ENCODE assay signal across 8 cellular contexts in genomic region chr1:34865981-34866761, GRCh38. TPM values are rescaled to one million over a fixed set of nuclear protein-coding genes. Genes with fewer than 3 reads are reported as not detected.
DNase-seq lines count a peak whose midpoint lies in the region; ATAC-seq and TF ChIP-seq lines count a peak whose summit lies in the region.

No MANE protein-coding gene starts in this region.

- H3K27ac ChIP-seq in CD4-positive, alpha-beta memory T cell (ENCODE audit: low read depth, low read length): peak overlapping the region; percentile 74
- H3K27ac ChIP-seq in angular gyrus (ENCODE audit: low read depth, low read length): peak overlapping the region; percentile 55
- peak overlapping the region; percentile 17 for H3K27ac ChIP-seq in right cardiac atrium (ENCODE audit: low read length)
- peak overlapping the region; percentile 57 for H3K27ac ChIP-seq in rectal smooth muscle tissue (ENCODE audit: low read depth, low read length)
- peak overlapping the region; percentile 77 to 84 for H3K27ac ChIP-seq in uterus

- H3K9me3 Mint-ChIP-seq in CD4-positive, alpha-beta memory T cell: peaks cover 0 to 3% (median 0%) of the 10 kb centered on the region in 8 donors

- peak overlapping the region; percentile 86 to 95 (median 92) for H3K27ac Mint-ChIP-seq in CD4-positive, alpha-beta memory T cell

- no peaks in the 10 kb centered on the region for H3K36me3 Mint-ChIP-seq in CD4-positive, alpha-beta memory T cell

- ATAC-seq in GM19455 (IDR thresholded peaks at IDR 0.05; ENCODE audit: unreplicated experiment) (peak; percentile 83), right cardiac atrium (peak; percentile 72 to 81)

- H3K36me3 ChIP-seq in CD4-positive, alpha-beta memory T cell (ENCODE audit: insufficient read depth, low read length): no peaks in the 10 kb centered on the region
- H3K36me3 ChIP-seq in rectal smooth muscle tissue (ENCODE audit: control insufficient read depth, insufficient read depth, low read length) (no peaks in the 10 kb centered on the region), uterus (no peaks in the 10 kb centered on the region)

- TF ChIP-seq CTCF in uterus (IDR thresholded peaks at IDR 0.05): peak; percentile 84 to 97 (median 90)

- CTCF ChIA-PET in CD4-positive, alpha-beta memory T cell (lab: Charles Lee; ENCODE audit: partially characterized antibody): interaction anchor here (0.9 to 5.9 kb wide), 12 partner anchors 8 to 164 kb away, joined by 3 to 57 read pairs (median 4); partner anchors contain the start of gene TMEM35B

- POLR2A ChIA-PET in CD4-positive, alpha-beta memory T cell (lab: Charles Lee; ENCODE audit: partially characterized antibody): interaction anchor here (0.9 to 3.4 kb wide), 8 partner anchors 11 to 904 kb away, joined by 3 to 25 read pairs (median 4); partner anchors contain the start of genes CLSPN, SFPQ, TMEM35B and ZMYM6

- no peaks in the 10 kb centered on the region for H3K9me3 ChIP-seq in CD4-positive, alpha-beta memory T cell (ENCODE audit: control insufficient read depth in 1 of 2, low read length in 2 of 2)
- H3K9me3 ChIP-seq in right cardiac atrium (ENCODE audit: control insufficient read depth, low read length): no peaks in the 10 kb centered on the region
- H3K9me3 ChIP-seq in uterus: no peaks in the 10 kb centered on the region

- H3K27me3 ChIP-seq in CD4-positive, alpha-beta memory T cell (ENCODE audit: insufficient read depth, low read length): no peaks in the 10 kb centered on the region
- no peaks in the 10 kb centered on the region for H3K27me3 ChIP-seq in right cardiac atrium (ENCODE audit: control insufficient read depth, insufficient read depth)
- H3K27me3 ChIP-seq in rectal smooth muscle tissue (ENCODE audit: control insufficient read depth, insufficient read depth, low read length): no peaks in the 10 kb centered on the region
- no peaks in the 10 kb centered on the region for H3K27me3 ChIP-seq in uterus

- H3K4me3 Mint-ChIP-seq in CD4-positive, alpha-beta memory T cell: peak overlapping the region; percentile 85 to 92 (median 88)

- intact Hi-C loops in CD4-positive, alpha-beta memory T cell (cut with micrococcal nuclease): loop anchor here (1.0 to 10.0 kb wide), 5 partner anchors 14 to 326 kb away; partner anchors contain the start of genes SFPQ, TMEM35B and ZMYM6
- intact Hi-C loops in right cardiac atrium (cut with DNase I): loop anchor here in 3 of 4 donors (5.0 kb wide), 1 partner anchor 79 kb away; no protein-coding TSS in a partner anchor
- intact Hi-C loops in uterus (cut with DNase I; ENCODE audit: low total_unique reads): no loop called here

- TF ChIP-seq POLR2A in uterus (IDR thresholded peaks at IDR 0.05): peak in 1 of 2 donors; percentile 27

- H3K4me1 Mint-ChIP-seq in CD4-positive, alpha-beta memory T cell: peaks cover 20 to 56% (median 34%) of the 10 kb centered on the region in 4 donors

- peak overlapping the region; percentile 60 for H3K9ac ChIP-seq in rectal smooth muscle tissue (ENCODE audit: low read length)

- peaks cover 1 to 3% of the 10 kb centered on the region in 2 donors for H3K27me3 Mint-ChIP-seq in CD4-positive, alpha-beta memory T cell

- DNase-seq in CD4-positive, alpha-beta memory T cell: peak; percentile 85 to 92 (median 91)
- DNase-seq in KG1 (lab: John Stamatoyannopoulos, UW) (peak; percentile 74), T-helper 2 cell (peak; percentile 82 to 91 (median 88)), right cardiac atrium (peak; percentile 87 to 96 (median 95)), uterus (peak; percentile 83 to 87)

- H3K4me1 ChIP-seq in CD4-positive, alpha-beta memory T cell (ENCODE audit: insufficient read depth, low read length): peaks cover 36% of the 10 kb centered on the region
- H3K4me1 ChIP-seq in right cardiac atrium (ENCODE audit: control insufficient read depth, insufficient read depth, low read length) (no peaks in the 10 kb centered on the region), rectal smooth muscle tissue (ENCODE audit: control insufficient read depth, insufficient read depth, low read length) (no peaks in the 10 kb centered on the region), uterus (no peaks in the 10 kb centered on the region)

- peak overlapping the region; percentile 61 to 69 for H3K4me3 ChIP-seq in CD4-positive, alpha-beta memory T cell (ENCODE audit: low read length in 2 of 2)
- H3K4me3 ChIP-seq in right cardiac atrium (ENCODE audit: low read length) (peak overlapping the region; percentile 56), rectal smooth muscle tissue (ENCODE audit: low read length) (peak overlapping the region; percentile 79), uterus (peak overlapping the region; percentile 67 to 77)

- WGBS in right cardiac atrium: 1% methylated on average over 81 of the region's 81 CpGs

RNA-seq across cellular contexts. Expression of gene SMIM12, which starts 6.6 kb away (rescaled TPM):
- total RNA-seq in CD4-positive, alpha-beta memory T cell: 10 to 100 TPM; 32.0 to 35.5 TPM
- polyA plus RNA-seq in CD4-positive, alpha-beta memory T cell: 100 to 1,000 TPM in 1 of 2 donors, 10 to 100 TPM in 1; 76.1 to 146 TPM
- total RNA-seq in right cardiac atrium: 10 to 100 TPM; 39.2 to 58.7 (median 40.8) TPM
- polyA plus RNA-seq in right cardiac atrium: 35.3 TPM
- total RNA-seq in uterus: 10 to 100 TPM; 11.8 to 31.2 (median 19.4) TPM

Comparison
In these comparisons a context has a peak if more than half of its experiments do, and no peak if none do; other contexts are left out.
1. Peak in every context shown above with its lines: DNase-seq, ATAC-seq, H3K4me3 ChIP-seq and H3K27ac ChIP-seq.
2. H3K27ac ChIP-seq: peak in every context shown above with its lines; median percentile 80 in uterus; 74 in CD4-positive, alpha-beta memory T cell; 57 in rectal smooth muscle tissue; 55 in angular gyrus; 17 in right cardiac atrium.